ENCODE assay signal across 26 cellular contexts in the genomic region with DNA sequence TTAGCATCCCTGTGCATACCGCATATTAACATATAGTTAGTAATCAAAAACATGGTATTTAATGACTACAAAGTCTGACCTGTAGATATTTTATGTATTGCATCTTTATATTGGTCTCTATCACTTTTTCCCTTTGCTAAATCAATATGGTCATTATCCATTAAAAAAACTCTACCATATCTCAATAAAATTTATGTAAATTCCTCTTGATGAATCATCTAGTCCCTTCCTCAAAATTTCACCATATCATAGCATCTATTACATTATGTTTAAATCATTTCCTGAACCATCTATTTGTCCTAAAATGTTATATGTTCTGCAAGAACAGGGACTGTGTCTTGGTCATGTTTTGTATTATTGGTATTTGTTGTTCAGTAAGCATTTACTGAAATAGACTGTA.
"Had no signal": no experiment of that assay in that cellular context is flagged by ENCODE, and none has a peak within 500 bp of the region (broad histone marks: within the 10 kb centered on the region; RNA-seq: fewer than 3 reads in every experiment).

No MANE protein-coding gene starts in this region.

- H3K36me3 ChIP-seq: left lung, lower lobe of right lung, pancreas, prostate gland, thyroid gland, transverse colon, upper lobe of left lung, vagina had no signal

- H3K9me3 ChIP-seq: left lung, lower lobe of right lung, pancreas, prostate gland, testis, thyroid gland, transverse colon, upper lobe of left lung, vagina had no signal

- H3K27me3 ChIP-seq: left lung, pancreas, testis, thyroid gland, transverse colon, upper lobe of left lung, vagina had no signal

- H3K4me1 ChIP-seq: left lung, prostate gland, testis, vagina had no signal

- H3K4me3 ChIP-seq: left lung, lower lobe of right lung, pancreas, prostate gland, skin epidermis, testis, thyroid gland, transverse colon, upper lobe of left lung, vagina had no signal

- ATAC-seq: left colon; left lung; lower lobe of right lung; naive thymus-derived CD8-positive, alpha-beta T cell; pancreas; right cardiac atrium; sciatic nerve; stimulated activated memory B cell treated with anti-CD40 and anti-IgM and Interleukin-4, amounts not matched to agents 10 μg/mL and 1 μg/mL and 100 μg/mL, for 72 hours; stimulated activated naive CD8-positive, alpha-beta T cell treated with anti-CD3 and anti-CD28 coated beads, Interleukin-15, amount 100 ng/mL, for 72 hours had no signal

- DNase-seq: hippocampal formation; immature natural killer cell; kidney; left colon; left lung; lower lobe of right lung; mammary epithelial cell; mesenchymal stem cell; naive thymus-derived CD8-positive, alpha-beta T cell; nucleus accumbens; pancreas; posterior cingulate gyrus; retina; right cardiac atrium; stimulated activated CD4-positive, alpha-beta T cell treated with anti-CD3 and anti-CD28 coated beads, Interleukin-4, amount 100 ng/mL, for 24 hours; stimulated activated naive CD4-positive, alpha-beta T cell treated with Interleukin-2 at 50 U/mL for 16 hours; stimulated activated naive CD8-positive, alpha-beta T cell treated with anti-CD3 and anti-CD28 coated beads, Interleukin-15, amount 100 ng/mL, for 72 hours; testis; thyroid gland; transverse colon; upper lobe of left lung had no signal

- H3K27ac ChIP-seq: left lung, lower lobe of right lung, pancreas, prostate gland, skin epidermis, testis, thyroid gland, transverse colon, upper lobe of left lung, vagina had no signal
